ENCODE assay signal across 1 cellular context in the genomic region with DNA sequence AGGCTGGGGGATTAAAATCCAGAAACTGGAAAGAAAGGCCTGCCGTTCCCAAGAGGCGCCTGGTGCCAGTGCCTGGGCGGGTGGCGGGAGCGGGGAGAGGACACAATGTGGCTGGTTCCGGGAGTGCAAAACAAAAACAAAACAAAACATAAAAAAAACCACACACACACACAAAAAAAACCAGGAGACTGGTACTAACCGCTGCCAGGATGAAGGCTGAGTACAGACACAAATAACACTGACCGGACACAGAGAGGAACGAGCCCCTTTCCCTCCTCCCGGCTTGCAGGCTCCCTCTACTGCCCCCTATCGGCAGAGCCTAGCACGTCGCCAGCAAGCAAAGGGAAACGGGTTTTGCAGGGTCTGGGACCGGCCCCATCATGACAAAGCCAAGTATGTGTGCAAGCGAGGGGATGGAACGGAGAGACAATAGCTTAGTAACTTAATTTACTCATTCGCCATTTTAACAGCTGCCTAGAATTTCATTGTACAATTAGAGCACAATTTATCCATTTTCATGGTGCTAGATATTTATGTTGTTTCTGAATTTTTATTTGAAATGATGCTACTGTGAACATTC.
A peak's percentile ranks its signal among the peaks of the same experiment; 100 is the strongest.
TF ChIP-seq lines count a peak whose summit lies in the region.

No MANE protein-coding gene starts in this region.

TF ChIP-seq in HepG2, 621 proteins besides CTCF, POLR2A, EP300 and RAD21 (continued from another document and continues in another):
- TF ChIP-seq, protein P1, sequence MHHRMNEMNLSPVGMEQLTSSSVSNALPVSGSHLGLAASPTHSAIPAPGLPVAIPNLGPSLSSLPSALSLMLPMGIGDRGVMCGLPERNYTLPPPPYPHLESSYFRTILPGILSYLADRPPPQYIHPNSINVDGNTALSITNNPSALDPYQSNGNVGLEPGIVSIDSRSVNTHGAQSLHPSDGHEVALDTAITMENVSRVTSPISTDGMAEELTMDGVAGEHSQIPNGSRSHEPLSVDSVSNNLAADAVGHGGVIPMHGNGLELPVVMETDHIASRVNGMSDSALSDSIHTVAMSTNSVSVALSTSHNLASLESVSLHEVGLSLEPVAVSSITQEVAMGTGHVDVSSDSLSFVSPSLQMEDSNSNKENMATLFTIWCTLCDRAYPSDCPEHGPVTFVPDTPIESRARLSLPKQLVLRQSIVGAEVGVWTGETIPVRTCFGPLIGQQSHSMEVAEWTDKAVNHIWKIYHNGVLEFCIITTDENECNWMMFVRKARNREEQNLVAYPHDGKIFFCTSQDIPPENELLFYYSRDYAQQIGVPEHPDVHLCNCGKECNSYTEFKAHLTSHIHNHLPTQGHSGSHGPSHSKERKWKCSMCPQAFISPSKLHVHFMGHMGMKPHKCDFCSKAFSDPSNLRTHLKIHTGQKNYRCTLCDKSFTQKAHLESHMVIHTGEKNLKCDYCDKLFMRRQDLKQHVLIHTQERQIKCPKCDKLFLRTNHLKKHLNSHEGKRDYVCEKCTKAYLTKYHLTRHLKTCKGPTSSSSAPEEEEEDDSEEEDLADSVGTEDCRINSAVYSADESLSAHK (CRISPR knock-in tag; IDR thresholded peaks at IDR 0.05; ENCODE audit: borderline replicate concordance): no peak
- TF ChIP-seq ZNF260 (CRISPR knock-in tag; IDR thresholded peaks at IDR 0.05; ENCODE audit: borderline replicate concordance, low read depth) (no peak), ZNF589 (CRISPR knock-in tag; conservative IDR thresholded peaks at IDR 0.05) (no peak), PHF8 (CRISPR knock-in tag; IDR thresholded peaks at IDR 0.05) (0 out of 2 replicates have a peak, but pooled peaks have one; percentile 24), ZNF605 (CRISPR knock-in tag; IDR thresholded peaks at IDR 0.05) (no peak), PITX1 (CRISPR knock-in tag; IDR thresholded peaks at IDR 0.05) (peak; percentile 30; the same call in 1 of the 2 replicates), TCF7 (IDR thresholded peaks at IDR 0.05; ENCODE audit: low read depth) (no peak), ZNF614 (CRISPR knock-in tag; IDR thresholded peaks at IDR 0.05; ENCODE audit: borderline replicate concordance) (no peak), ZSCAN9 (CRISPR knock-in tag; IDR thresholded peaks at IDR 0.05; ENCODE audit: borderline replicate concordance) (no peak), ZNF430 (CRISPR knock-in tag; IDR thresholded peaks at IDR 0.05) (0 out of 2 replicates have a peak, but pooled peaks have one; percentile 26), ZNF850 (CRISPR knock-in tag; conservative IDR thresholded peaks at IDR 0.05) (no peak), NCOA1 (CRISPR knock-in tag; IDR thresholded peaks at IDR 0.05) (no peak), SPEN (CRISPR knock-in tag; IDR thresholded peaks at IDR 0.05; ENCODE audit: low read depth) (peak; percentile 49; the same call in 1 of the 2 replicates), ARID2 (CRISPR knock-in tag; IDR thresholded peaks at IDR 0.05; ENCODE audit: borderline replicate concordance) (no peak), ZNF781 (CRISPR knock-in tag; IDR thresholded peaks at IDR 0.05; ENCODE audit: borderline replicate concordance, not compliant biosample characterization) (no peak), GZF1 (CRISPR knock-in tag; IDR thresholded peaks at IDR 0.05) (no peak), MATR3 (CRISPR knock-in tag; IDR thresholded peaks at IDR 0.05) (no peak), CREM (IDR thresholded peaks at IDR 0.05) (no peak), CREM (CRISPR knock-in tag; IDR thresholded peaks at IDR 0.05) (no peak), ZC3H4 (CRISPR knock-in tag; IDR thresholded peaks at IDR 0.05; ENCODE audit: borderline replicate concordance) (no peak), ERF (CRISPR knock-in tag; IDR thresholded peaks at IDR 0.05) (no peak), PHF5A (CRISPR knock-in tag; IDR thresholded peaks at IDR 0.05; ENCODE audit: low read depth, unreplicated experiment) (no peak), ZNF124 (CRISPR knock-in tag; IDR thresholded peaks at IDR 0.05) (no peak), ZNF766 (CRISPR knock-in tag; IDR thresholded peaks at IDR 0.05; ENCODE audit: borderline replicate concordance) (no peak), FOXJ3 (CRISPR knock-in tag; IDR thresholded peaks at IDR 0.05; ENCODE audit: borderline replicate concordance) (no peak), ZNF772 (CRISPR knock-in tag; IDR thresholded peaks at IDR 0.05) (no peak), ZMAT3 (CRISPR knock-in tag; conservative IDR thresholded peaks at IDR 0.05) (no peak), ZNF644 (CRISPR knock-in tag; IDR thresholded peaks at IDR 0.05; ENCODE audit: low read depth) (no peak), ZNF619 (CRISPR knock-in tag; IDR thresholded peaks at IDR 0.05) (no peak), KLF16 (CRISPR knock-in tag; IDR thresholded peaks at IDR 0.05) (no peak), ZNF331 (CRISPR knock-in tag; IDR thresholded peaks at IDR 0.05) (peak; percentile 27; the same call in 1 of the 2 replicates), MTA1 (CRISPR knock-in tag; IDR thresholded peaks at IDR 0.05; ENCODE audit: borderline replicate concordance) (0 out of 2 replicates have a peak, but pooled peaks have one; percentile 33), ZBTB3 (CRISPR knock-in tag; IDR thresholded peaks at IDR 0.05; ENCODE audit: borderline replicate concordance, low read depth) (no peak)
- TF ChIP-seq, protein P2, sequence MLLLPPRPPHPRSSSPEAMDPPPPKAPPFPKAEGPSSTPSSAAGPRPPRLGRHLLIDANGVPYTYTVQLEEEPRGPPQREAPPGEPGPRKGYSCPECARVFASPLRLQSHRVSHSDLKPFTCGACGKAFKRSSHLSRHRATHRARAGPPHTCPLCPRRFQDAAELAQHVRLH (CRISPR knock-in tag; IDR thresholded peaks at IDR 0.05; ENCODE audit: borderline replicate concordance, low read depth): peak; percentile 97
- TF ChIP-seq, protein P3, sequence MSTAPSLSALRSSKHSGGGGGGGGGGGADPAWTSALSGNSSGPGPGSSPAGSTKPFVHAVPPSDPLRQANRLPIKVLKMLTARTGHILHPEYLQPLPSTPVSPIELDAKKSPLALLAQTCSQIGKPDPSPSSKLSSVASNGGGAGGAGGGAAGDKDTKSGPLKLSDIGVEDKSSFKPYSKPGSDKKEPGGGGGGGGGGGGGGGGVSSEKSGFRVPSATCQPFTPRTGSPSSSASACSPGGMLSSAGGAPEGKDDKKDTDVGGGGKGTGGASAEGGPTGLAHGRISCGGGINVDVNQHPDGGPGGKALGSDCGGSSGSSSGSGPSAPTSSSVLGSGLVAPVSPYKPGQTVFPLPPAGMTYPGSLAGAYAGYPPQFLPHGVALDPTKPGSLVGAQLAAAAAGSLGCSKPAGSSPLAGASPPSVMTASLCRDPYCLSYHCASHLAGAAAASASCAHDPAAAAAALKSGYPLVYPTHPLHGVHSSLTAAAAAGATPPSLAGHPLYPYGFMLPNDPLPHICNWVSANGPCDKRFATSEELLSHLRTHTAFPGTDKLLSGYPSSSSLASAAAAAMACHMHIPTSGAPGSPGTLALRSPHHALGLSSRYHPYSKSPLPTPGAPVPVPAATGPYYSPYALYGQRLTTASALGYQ (CRISPR knock-in tag; IDR thresholded peaks at IDR 0.05): no peak
- TF ChIP-seq, protein P4, sequence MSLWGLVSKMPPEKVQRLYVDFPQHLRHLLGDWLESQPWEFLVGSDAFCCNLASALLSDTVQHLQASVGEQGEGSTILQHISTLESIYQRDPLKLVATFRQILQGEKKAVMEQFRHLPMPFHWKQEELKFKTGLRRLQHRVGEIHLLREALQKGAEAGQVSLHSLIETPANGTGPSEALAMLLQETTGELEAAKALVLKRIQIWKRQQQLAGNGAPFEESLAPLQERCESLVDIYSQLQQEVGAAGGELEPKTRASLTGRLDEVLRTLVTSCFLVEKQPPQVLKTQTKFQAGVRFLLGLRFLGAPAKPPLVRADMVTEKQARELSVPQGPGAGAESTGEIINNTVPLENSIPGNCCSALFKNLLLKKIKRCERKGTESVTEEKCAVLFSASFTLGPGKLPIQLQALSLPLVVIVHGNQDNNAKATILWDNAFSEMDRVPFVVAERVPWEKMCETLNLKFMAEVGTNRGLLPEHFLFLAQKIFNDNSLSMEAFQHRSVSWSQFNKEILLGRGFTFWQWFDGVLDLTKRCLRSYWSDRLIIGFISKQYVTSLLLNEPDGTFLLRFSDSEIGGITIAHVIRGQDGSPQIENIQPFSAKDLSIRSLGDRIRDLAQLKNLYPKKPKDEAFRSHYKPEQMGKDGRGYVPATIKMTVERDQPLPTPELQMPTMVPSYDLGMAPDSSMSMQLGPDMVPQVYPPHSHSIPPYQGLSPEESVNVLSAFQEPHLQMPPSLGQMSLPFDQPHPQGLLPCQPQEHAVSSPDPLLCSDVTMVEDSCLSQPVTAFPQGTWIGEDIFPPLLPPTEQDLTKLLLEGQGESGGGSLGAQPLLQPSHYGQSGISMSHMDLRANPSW (CRISPR knock-in tag; IDR thresholded peaks at IDR 0.05; ENCODE audit: borderline replicate concordance): no peak
- TF ChIP-seq, protein P5, sequence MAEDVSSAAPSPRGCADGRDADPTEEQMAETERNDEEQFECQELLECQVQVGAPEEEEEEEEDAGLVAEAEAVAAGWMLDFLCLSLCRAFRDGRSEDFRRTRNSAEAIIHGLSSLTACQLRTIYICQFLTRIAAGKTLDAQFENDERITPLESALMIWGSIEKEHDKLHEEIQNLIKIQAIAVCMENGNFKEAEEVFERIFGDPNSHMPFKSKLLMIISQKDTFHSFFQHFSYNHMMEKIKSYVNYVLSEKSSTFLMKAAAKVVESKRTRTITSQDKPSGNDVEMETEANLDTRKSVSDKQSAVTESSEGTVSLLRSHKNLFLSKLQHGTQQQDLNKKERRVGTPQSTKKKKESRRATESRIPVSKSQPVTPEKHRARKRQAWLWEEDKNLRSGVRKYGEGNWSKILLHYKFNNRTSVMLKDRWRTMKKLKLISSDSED (CRISPR knock-in tag; IDR thresholded peaks at IDR 0.05): no peak
- TF ChIP-seq, protein P6, sequence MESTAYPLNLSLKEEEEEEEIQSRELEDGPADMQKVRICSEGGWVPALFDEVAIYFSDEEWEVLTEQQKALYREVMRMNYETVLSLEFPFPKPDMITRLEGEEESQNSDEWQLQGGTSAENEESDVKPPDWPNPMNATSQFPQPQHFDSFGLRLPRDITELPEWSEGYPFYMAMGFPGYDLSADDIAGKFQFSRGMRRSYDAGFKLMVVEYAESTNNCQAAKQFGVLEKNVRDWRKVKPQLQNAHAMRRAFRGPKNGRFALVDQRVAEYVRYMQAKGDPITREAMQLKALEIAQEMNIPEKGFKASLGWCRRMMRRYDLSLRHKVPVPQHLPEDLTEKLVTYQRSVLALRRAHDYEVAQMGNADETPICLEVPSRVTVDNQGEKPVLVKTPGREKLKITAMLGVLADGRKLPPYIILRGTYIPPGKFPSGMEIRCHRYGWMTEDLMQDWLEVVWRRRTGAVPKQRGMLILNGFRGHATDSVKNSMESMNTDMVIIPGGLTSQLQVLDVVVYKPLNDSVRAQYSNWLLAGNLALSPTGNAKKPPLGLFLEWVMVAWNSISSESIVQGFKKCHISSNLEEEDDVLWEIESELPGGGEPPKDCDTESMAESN (CRISPR knock-in tag; conservative IDR thresholded peaks at IDR 0.05): no peak
- TF ChIP-seq, protein P7, sequence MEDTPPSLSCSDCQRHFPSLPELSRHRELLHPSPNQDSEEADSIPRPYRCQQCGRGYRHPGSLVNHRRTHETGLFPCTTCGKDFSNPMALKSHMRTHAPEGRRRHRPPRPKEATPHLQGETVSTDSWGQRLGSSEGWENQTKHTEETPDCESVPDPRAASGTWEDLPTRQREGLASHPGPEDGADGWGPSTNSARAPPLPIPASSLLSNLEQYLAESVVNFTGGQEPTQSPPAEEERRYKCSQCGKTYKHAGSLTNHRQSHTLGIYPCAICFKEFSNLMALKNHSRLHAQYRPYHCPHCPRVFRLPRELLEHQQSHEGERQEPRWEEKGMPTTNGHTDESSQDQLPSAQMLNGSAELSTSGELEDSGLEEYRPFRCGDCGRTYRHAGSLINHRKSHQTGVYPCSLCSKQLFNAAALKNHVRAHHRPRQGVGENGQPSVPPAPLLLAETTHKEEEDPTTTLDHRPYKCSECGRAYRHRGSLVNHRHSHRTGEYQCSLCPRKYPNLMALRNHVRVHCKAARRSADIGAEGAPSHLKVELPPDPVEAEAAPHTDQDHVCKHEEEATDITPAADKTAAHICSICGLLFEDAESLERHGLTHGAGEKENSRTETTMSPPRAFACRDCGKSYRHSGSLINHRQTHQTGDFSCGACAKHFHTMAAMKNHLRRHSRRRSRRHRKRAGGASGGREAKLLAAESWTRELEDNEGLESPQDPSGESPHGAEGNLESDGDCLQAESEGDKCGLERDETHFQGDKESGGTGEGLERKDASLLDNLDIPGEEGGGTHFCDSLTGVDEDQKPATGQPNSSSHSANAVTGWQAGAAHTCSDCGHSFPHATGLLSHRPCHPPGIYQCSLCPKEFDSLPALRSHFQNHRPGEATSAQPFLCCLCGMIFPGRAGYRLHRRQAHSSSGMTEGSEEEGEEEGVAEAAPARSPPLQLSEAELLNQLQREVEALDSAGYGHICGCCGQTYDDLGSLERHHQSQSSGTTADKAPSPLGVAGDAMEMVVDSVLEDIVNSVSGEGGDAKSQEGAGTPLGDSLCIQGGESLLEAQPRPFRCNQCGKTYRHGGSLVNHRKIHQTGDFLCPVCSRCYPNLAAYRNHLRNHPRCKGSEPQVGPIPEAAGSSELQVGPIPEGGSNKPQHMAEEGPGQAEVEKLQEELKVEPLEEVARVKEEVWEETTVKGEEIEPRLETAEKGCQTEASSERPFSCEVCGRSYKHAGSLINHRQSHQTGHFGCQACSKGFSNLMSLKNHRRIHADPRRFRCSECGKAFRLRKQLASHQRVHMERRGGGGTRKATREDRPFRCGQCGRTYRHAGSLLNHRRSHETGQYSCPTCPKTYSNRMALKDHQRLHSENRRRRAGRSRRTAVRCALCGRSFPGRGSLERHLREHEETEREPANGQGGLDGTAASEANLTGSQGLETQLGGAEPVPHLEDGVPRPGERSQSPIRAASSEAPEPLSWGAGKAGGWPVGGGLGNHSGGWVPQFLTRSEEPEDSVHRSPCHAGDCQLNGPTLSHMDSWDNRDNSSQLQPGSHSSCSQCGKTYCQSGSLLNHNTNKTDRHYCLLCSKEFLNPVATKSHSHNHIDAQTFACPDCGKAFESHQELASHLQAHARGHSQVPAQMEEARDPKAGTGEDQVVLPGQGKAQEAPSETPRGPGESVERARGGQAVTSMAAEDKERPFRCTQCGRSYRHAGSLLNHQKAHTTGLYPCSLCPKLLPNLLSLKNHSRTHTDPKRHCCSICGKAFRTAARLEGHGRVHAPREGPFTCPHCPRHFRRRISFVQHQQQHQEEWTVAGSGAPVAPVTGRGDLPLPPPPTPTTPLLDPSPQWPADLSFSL (CRISPR knock-in tag; IDR thresholded peaks at IDR 0.05): no peak
- TF ChIP-seq, protein P8, sequence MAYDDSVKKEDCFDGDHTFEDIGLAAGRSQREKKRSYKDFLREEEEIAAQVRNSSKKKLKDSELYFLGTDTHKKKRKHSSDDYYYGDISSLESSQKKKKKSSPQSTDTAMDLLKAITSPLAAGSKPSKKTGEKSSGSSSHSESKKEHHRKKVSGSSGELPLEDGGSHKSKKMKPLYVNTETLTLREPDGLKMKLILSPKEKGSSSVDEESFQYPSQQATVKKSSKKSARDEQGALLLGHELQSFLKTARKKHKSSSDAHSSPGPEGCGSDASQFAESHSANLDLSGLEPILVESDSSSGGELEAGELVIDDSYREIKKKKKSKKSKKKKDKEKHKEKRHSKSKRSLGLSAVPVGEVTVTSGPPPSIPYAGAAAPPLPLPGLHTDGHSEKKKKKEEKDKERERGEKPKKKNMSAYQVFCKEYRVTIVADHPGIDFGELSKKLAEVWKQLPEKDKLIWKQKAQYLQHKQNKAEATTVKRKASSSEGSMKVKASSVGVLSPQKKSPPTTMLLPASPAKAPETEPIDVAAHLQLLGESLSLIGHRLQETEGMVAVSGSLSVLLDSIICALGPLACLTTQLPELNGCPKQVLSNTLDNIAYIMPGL (CRISPR knock-in tag; IDR thresholded peaks at IDR 0.05; ENCODE audit: borderline replicate concordance in 1 of 2, low read depth in 1 of 2): peak; percentile 76 to 85
